8 cellular contexts compared by ENCODE assay signal in genomic region chr22:40177738-40178416, GRCh38. TPM values are rescaled to one million over a fixed set of nuclear protein-coding genes. Genes with fewer than 3 reads are reported as not detected.
A peak's percentile ranks its signal among the peaks of the same experiment; 100 is the strongest.
DNase-seq lines count a peak whose midpoint lies in the region; ATAC-seq and TF ChIP-seq lines count a peak whose summit lies in the region.

TSS of gene TNRC6B (plus strand) at chr22:40177925. CDS start at chr22:40178136, 211 bp downstream.

- peak within 1 kb of the TSS; percentile 84 for H3K4me2 ChIP-seq in BLaER1

- DNase-seq in GM19240 (ENCODE audit: insufficient read length, low spot score) (peak; percentile 58), NCI-H526 (lab: John Stamatoyannopoulos, UW) (peak; percentile 91 to 96), dermis microvascular lymphatic vessel endothelial cell (ENCODE audit: low read depth in 2 of 2) (peak; percentile 97 to 98), left lung (peak in 1 of 2 donors; percentile 79)
- DNase-seq in activated CD4-positive, alpha-beta T cell treated with anti-CD3 and anti-CD28 coated beads for 4 hours: peak; percentile 70
- peak; percentile 84 for DNase-seq in stimulated activated CD4-positive, alpha-beta T cell treated with anti-CD3 and anti-CD28 coated beads, Interleukin-4, amount 100 ng/mL, for 24 hours

- H3K27me3 ChIP-seq in BLaER1 (no peaks in the 10 kb centered on the region), left lung (no peaks in the 10 kb centered on the region)

- intact Hi-C loops in left lung (cut with DNase I): no loop called here

- H3K27ac ChIP-seq in BLaER1 (peak within 1 kb of the TSS; percentile 88), left lung (peak within 1 kb of the TSS; percentile 86)

- TF ChIP-seq CTCF in left lung (IDR thresholded peaks at IDR 0.05): no peak

- peaks cover 37% of the 10 kb centered on the region for H4K20me1 ChIP-seq in BLaER1

- no peaks in the 10 kb centered on the region for H3K9me3 ChIP-seq in BLaER1
- H3K9me3 ChIP-seq in left lung: no peaks in the 10 kb centered on the region

- H3K4me3 ChIP-seq in BLaER1 (peak within 1 kb of the TSS; percentile 70), left lung (peak within 1 kb of the TSS; percentile 40 to 54)

- H3K36me3 ChIP-seq in BLaER1 (peaks cover 9% of the 10 kb centered on the region; the same call in 1 of the 2 replicates), left lung (no peaks in the 10 kb centered on the region)

- H3K9ac ChIP-seq in BLaER1: peak within 1 kb of the TSS; percentile 88

- peaks cover 53% of the 10 kb centered on the region for H3K4me1 ChIP-seq in BLaER1
- peaks cover 20 to 58% of the 10 kb centered on the region in 2 donors for H3K4me1 ChIP-seq in left lung

- ATAC-seq in HG03460 (IDR thresholded peaks at IDR 0.05; ENCODE audit: unreplicated experiment) (peak; percentile 75), left lung (peak; percentile 95)

RNA-seq across cellular contexts. Expression of gene TNRC6B, which starts in this region (rescaled TPM):
- 12.6 and 16.7 TPM in 2 replicates for total RNA-seq in dermis microvascular lymphatic vessel endothelial cell
- total RNA-seq in left lung: 10 to 100 TPM; 40.3 to 40.7 TPM
